In the genomic region with DNA sequence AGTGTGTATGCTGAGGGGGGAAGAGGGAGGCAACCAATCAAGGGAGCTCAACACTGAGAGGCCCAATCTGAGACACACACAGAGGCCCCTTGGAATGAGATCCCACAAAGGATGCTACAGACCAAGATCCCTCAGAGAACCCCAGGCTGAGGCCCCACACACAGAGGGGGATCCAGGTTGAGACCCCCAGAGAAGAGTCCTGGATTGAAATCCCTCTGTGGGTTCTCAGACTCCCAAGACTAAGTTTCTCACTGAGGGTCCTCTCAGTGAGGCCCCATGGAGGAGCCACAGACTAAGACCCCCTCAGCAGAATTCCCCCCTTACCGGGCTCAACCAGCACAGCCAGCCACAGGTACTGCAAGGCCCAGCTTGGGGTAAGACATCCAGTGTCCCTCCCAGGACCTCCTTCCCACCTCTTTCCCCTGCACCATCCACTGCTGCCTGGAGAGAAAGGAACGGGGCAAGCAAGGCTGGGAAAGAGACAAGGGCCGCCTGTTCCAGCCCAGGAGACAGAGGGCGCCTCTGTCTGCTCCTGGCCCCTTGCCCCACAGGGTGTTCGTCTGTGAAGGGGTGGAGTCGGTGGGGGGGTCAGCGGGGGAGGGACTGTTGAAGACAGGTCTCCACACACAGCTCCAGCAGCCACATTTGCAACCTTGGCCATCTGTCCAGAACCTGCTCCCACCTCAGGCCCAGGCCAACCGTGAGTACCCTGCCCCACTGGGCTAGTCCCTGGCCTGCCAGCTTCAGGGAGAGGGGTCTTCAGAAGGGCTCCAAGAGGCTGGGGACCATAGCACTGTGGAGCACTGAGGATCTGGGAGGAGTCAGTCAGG, we compare ENCODE assay signal across 1 cellular context.
TF ChIP-seq lines count a peak whose summit lies in the region.

A gene (plus strand): TSS at position 638 of the 830 bp plus-strand sequence. CDS start 2,088 bp downstream, outside the sequence.

TF ChIP-seq in K562, 482 proteins besides CTCF, POLR2A, EP300 and RAD21 (continued from another document):
- TF ChIP-seq, protein P1, sequence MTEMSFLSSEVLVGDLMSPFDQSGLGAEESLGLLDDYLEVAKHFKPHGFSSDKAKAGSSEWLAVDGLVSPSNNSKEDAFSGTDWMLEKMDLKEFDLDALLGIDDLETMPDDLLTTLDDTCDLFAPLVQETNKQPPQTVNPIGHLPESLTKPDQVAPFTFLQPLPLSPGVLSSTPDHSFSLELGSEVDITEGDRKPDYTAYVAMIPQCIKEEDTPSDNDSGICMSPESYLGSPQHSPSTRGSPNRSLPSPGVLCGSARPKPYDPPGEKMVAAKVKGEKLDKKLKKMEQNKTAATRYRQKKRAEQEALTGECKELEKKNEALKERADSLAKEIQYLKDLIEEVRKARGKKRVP (CRISPR knock-in tag; IDR thresholded peaks at IDR 0.05), result no peak
- no peak for TF ChIP-seq ATF7 (IDR thresholded peaks at IDR 0.05)
- TF ChIP-seq, protein P2, sequence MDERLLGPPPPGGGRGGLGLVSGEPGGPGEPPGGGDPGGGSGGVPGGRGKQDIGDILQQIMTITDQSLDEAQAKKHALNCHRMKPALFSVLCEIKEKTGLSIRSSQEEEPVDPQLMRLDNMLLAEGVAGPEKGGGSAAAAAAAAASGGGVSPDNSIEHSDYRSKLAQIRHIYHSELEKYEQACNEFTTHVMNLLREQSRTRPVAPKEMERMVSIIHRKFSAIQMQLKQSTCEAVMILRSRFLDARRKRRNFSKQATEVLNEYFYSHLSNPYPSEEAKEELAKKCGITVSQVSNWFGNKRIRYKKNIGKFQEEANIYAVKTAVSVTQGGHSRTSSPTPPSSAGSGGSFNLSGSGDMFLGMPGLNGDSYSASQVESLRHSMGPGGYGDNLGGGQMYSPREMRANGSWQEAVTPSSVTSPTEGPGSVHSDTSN (CRISPR knock-in tag; IDR thresholded peaks at IDR 0.05; ENCODE audit: low read depth), result no peak
- TF ChIP-seq, protein P2 (tag; conservative IDR thresholded peaks at IDR 0.05; ENCODE audit: low read depth), result no peak
- TF ChIP-seq ZNF830 (CRISPR knock-in tag; IDR thresholded peaks at IDR 0.05), result no peak
- no peak for TF ChIP-seq BACH1 (tag; IDR thresholded peaks at IDR 0.05)
- TF ChIP-seq, protein P3, sequence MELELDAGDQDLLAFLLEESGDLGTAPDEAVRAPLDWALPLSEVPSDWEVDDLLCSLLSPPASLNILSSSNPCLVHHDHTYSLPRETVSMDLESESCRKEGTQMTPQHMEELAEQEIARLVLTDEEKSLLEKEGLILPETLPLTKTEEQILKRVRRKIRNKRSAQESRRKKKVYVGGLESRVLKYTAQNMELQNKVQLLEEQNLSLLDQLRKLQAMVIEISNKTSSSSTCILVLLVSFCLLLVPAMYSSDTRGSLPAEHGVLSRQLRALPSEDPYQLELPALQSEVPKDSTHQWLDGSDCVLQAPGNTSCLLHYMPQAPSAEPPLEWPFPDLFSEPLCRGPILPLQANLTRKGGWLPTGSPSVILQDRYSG (tag; conservative IDR thresholded peaks at IDR 0.05; ENCODE audit: low read depth), result no peak
- TF ChIP-seq, protein P4, sequence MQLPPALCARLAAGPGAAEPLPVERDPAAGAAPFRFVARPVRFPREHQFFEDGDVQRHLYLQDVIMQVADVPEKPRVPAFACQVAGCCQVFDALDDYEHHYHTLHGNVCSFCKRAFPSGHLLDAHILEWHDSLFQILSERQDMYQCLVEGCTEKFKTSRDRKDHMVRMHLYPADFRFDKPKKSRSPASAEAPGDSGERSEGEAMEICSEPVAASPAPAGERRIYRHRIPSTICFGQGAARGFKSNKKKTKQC (CRISPR knock-in tag; IDR thresholded peaks at IDR 0.05), result no peak
- no peak for TF ChIP-seq SMARCE1 (IDR thresholded peaks at IDR 0.05)
- no peak for TF ChIP-seq IFI16 (CRISPR knock-in tag; IDR thresholded peaks at IDR 0.05)
- TF ChIP-seq, protein P5, sequence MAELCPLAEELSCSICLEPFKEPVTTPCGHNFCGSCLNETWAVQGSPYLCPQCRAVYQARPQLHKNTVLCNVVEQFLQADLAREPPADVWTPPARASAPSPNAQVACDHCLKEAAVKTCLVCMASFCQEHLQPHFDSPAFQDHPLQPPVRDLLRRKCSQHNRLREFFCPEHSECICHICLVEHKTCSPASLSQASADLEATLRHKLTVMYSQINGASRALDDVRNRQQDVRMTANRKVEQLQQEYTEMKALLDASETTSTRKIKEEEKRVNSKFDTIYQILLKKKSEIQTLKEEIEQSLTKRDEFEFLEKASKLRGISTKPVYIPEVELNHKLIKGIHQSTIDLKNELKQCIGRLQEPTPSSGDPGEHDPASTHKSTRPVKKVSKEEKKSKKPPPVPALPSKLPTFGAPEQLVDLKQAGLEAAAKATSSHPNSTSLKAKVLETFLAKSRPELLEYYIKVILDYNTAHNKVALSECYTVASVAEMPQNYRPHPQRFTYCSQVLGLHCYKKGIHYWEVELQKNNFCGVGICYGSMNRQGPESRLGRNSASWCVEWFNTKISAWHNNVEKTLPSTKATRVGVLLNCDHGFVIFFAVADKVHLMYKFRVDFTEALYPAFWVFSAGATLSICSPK (IDR thresholded peaks at IDR 0.05; ENCODE audit: borderline replicate concordance), result no peak
- TF ChIP-seq FUS (optimal IDR thresholded peaks at IDR 0.05; ENCODE audit: low read depth, low read length), result no peak
- TF ChIP-seq ZNF717 (CRISPR knock-in tag; IDR thresholded peaks at IDR 0.05), result no peak
- TF ChIP-seq, protein P6, sequence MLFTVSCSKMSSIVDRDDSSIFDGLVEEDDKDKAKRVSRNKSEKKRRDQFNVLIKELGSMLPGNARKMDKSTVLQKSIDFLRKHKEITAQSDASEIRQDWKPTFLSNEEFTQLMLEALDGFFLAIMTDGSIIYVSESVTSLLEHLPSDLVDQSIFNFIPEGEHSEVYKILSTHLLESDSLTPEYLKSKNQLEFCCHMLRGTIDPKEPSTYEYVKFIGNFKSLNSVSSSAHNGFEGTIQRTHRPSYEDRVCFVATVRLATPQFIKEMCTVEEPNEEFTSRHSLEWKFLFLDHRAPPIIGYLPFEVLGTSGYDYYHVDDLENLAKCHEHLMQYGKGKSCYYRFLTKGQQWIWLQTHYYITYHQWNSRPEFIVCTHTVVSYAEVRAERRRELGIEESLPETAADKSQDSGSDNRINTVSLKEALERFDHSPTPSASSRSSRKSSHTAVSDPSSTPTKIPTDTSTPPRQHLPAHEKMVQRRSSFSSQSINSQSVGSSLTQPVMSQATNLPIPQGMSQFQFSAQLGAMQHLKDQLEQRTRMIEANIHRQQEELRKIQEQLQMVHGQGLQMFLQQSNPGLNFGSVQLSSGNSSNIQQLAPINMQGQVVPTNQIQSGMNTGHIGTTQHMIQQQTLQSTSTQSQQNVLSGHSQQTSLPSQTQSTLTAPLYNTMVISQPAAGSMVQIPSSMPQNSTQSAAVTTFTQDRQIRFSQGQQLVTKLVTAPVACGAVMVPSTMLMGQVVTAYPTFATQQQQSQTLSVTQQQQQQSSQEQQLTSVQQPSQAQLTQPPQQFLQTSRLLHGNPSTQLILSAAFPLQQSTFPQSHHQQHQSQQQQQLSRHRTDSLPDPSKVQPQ (CRISPR knock-in tag; IDR thresholded peaks at IDR 0.05; ENCODE audit: borderline replicate concordance), result no peak
- peak; percentile 37; the same call in 1 of the 2 replicates for TF ChIP-seq SIN3B (IDR thresholded peaks at IDR 0.05; ENCODE audit: low read depth)
- TF ChIP-seq NFRKB (IDR thresholded peaks at IDR 0.05; ENCODE audit: low read depth), result no peak
- peak; percentile 56; the same call in 1 of the 2 replicates for TF ChIP-seq PHF8 (IDR thresholded peaks at IDR 0.05; ENCODE audit: borderline replicate concordance, low read length)
- no peak for TF ChIP-seq NFYB (IDR thresholded peaks at IDR 0.05; ENCODE audit: extremely low read depth, insufficient read length)
- TF ChIP-seq, protein P7, sequence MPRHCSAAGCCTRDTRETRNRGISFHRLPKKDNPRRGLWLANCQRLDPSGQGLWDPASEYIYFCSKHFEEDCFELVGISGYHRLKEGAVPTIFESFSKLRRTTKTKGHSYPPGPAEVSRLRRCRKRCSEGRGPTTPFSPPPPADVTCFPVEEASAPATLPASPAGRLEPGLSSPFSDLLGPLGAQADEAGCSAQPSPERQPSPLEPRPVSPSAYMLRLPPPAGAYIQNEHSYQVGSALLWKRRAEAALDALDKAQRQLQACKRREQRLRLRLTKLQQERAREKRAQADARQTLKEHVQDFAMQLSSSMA (CRISPR knock-in tag; IDR thresholded peaks at IDR 0.05), result no peak
- TF ChIP-seq, protein P8, sequence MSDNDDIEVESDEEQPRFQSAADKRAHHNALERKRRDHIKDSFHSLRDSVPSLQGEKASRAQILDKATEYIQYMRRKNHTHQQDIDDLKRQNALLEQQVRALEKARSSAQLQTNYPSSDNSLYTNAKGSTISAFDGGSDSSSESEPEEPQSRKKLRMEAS (CRISPR knock-in tag; IDR thresholded peaks at IDR 0.05), result no peak
- TF ChIP-seq POU5F1 (IDR thresholded peaks at IDR 0.05; ENCODE audit: borderline replicate concordance, low read depth, low read length, partially characterized antibody), result no peak
- TF ChIP-seq FOXK1 (CRISPR knock-in tag; IDR thresholded peaks at IDR 0.05; ENCODE audit: borderline replicate concordance), result no peak
- TF ChIP-seq POLR2AphosphoS5 (IDR thresholded peaks at IDR 0.05; ENCODE audit: control insufficient read depth, insufficient read depth, low read depth, low read length), result 0 out of 2 replicates have a peak, but pooled peaks have one; percentile 28
- TF ChIP-seq ZNF778 (CRISPR knock-in tag; IDR thresholded peaks at IDR 0.05), result no peak
- no peak for TF ChIP-seq ZNF76 (CRISPR knock-in tag; IDR thresholded peaks at IDR 0.05; ENCODE audit: borderline replicate concordance)
- TF ChIP-seq, protein P9, sequence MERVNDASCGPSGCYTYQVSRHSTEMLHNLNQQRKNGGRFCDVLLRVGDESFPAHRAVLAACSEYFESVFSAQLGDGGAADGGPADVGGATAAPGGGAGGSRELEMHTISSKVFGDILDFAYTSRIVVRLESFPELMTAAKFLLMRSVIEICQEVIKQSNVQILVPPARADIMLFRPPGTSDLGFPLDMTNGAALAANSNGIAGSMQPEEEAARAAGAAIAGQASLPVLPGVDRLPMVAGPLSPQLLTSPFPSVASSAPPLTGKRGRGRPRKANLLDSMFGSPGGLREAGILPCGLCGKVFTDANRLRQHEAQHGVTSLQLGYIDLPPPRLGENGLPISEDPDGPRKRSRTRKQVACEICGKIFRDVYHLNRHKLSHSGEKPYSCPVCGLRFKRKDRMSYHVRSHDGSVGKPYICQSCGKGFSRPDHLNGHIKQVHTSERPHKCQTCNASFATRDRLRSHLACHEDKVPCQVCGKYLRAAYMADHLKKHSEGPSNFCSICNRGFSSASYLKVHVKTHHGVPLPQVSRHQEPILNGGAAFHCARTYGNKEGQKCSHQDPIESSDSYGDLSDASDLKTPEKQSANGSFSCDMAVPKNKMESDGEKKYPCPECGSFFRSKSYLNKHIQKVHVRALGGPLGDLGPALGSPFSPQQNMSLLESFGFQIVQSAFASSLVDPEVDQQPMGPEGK (CRISPR knock-in tag; IDR thresholded peaks at IDR 0.05; ENCODE audit: borderline replicate concordance), result no peak
- TF ChIP-seq NFE2 (IDR thresholded peaks at IDR 0.05; ENCODE audit: low read depth), result no peak
- no peak for TF ChIP-seq MTA1 (IDR thresholded peaks at IDR 0.05; ENCODE audit: borderline replicate concordance)
- TF ChIP-seq CSDE1 (IDR thresholded peaks at IDR 0.05), result no peak
- TF ChIP-seq, protein P10, sequence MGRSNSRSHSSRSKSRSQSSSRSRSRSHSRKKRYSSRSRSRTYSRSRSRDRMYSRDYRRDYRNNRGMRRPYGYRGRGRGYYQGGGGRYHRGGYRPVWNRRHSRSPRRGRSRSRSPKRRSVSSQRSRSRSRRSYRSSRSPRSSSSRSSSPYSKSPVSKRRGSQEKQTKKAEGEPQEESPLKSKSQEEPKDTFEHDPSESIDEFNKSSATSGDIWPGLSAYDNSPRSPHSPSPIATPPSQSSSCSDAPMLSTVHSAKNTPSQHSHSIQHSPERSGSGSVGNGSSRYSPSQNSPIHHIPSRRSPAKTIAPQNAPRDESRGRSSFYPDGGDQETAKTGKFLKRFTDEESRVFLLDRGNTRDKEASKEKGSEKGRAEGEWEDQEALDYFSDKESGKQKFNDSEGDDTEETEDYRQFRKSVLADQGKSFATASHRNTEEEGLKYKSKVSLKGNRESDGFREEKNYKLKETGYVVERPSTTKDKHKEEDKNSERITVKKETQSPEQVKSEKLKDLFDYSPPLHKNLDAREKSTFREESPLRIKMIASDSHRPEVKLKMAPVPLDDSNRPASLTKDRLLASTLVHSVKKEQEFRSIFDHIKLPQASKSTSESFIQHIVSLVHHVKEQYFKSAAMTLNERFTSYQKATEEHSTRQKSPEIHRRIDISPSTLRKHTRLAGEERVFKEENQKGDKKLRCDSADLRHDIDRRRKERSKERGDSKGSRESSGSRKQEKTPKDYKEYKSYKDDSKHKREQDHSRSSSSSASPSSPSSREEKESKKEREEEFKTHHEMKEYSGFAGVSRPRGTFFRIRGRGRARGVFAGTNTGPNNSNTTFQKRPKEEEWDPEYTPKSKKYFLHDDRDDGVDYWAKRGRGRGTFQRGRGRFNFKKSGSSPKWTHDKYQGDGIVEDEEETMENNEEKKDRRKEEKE (IDR thresholded peaks at IDR 0.05; ENCODE audit: borderline replicate concordance in 1 of 2, control insufficient read depth in 1 of 2, low read depth in 2 of 2, low read length in 1 of 2), result no peak
- no peak for TF ChIP-seq CBX8 (IDR thresholded peaks at IDR 0.05; ENCODE audit: borderline replicate concordance, extremely low read depth, low read depth, low read length, poor library complexity, severe bottlenecking)
- no peak for TF ChIP-seq KLF13 (tag; IDR thresholded peaks at IDR 0.05; ENCODE audit: borderline replicate concordance, low read depth)
- no peak for TF ChIP-seq HDGF (IDR thresholded peaks at IDR 0.05)
- TF ChIP-seq HCFC1 (IDR thresholded peaks at IDR 0.05; ENCODE audit: low read depth, low read length), result 0 out of 2 replicates have a peak, but pooled peaks have one; percentile 12
- TF ChIP-seq, protein P11, sequence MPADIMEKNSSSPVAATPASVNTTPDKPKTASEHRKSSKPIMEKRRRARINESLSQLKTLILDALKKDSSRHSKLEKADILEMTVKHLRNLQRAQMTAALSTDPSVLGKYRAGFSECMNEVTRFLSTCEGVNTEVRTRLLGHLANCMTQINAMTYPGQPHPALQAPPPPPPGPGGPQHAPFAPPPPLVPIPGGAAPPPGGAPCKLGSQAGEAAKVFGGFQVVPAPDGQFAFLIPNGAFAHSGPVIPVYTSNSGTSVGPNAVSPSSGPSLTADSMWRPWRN (IDR thresholded peaks at IDR 0.05; ENCODE audit: low read depth), result no peak
- peak; percentile 58; the same call in 1 of the 2 replicates for TF ChIP-seq NFIC (IDR thresholded peaks at IDR 0.05)
